ENCODE assay signal across 27 cellular contexts in genomic region chr15:60087561-60087960, GRCh38.
"Had no signal": no experiment of that assay in that cellular context is flagged by ENCODE, and none has a peak within 500 bp of the region (broad histone marks: within the 10 kb centered on the region; RNA-seq: fewer than 3 reads in every experiment).

No MANE protein-coding gene starts in this region.

- H3K27me3 Mint-ChIP-seq: activated naive CD8-positive, alpha-beta T cell treated with anti-CD3 and anti-CD28 coated beads for 36 hours had no signal

- H3K27me3 ChIP-seq: body of pancreas, cardiac muscle cell, ovary, thyroid gland, upper lobe of right lung had no signal

- H3K36me3 ChIP-seq: cardiac muscle cell, ovary, prostate gland, spleen, thyroid gland, upper lobe of right lung had no signal

- H3K9me3 ChIP-seq: body of pancreas, ovary, prostate gland, spleen, thyroid gland, upper lobe of right lung had no signal

- H3K4me1 ChIP-seq: body of pancreas, prostate gland, spleen had no signal

- H3K4me3 ChIP-seq: body of pancreas, cardiac muscle cell, ovary, prostate gland, spleen, thyroid gland, upper lobe of right lung had no signal

- H3K4me3 Mint-ChIP-seq: activated B cell treated with CpG ODN at 0.5 μM for 24 hours; activated CD4-positive, alpha-beta T cell treated with anti-CD3 and anti-CD28 coated beads for 36 hours; activated naive CD8-positive, alpha-beta T cell treated with anti-CD3 and anti-CD28 coated beads for 36 hours; activated T-cell treated with anti-CD3 and anti-CD28 coated beads, Interleukin-2, amount 50 U/mL, for 24 hours; activated T-helper 17 cell treated with anti-CD3 and anti-CD28 coated beads, Interleukin-2, amount 50 U/mL, for 72 hours; mesothelial cell of epicardium; naive thymus-derived CD8-positive, alpha-beta T cell; stimulated activated naive CD8-positive, alpha-beta T cell treated with anti-CD3 and anti-CD28 coated beads, Interleukin-15, Interleukin-2, amounts not matched to agents 100 ng/mL and 50 ng/mL, for 24 hours; T-helper 1 cell treated with Interleukin-12 subunit alpha and Interleukin-12 subunit beta and Interleukin-4 antibody, amounts not matched to agents 30 μg/mL and 1 μg/mL, for 36 hours had no signal

- ATAC-seq: activated CD4-positive, alpha-beta T cell treated with anti-CD3 and anti-CD28 coated beads for 36 hours; activated T-helper 17 cell treated with anti-CD3 and anti-CD28 coated beads, Interleukin-2, amount 50 U/mL, for 72 hours; body of pancreas; left lobe of liver; naive thymus-derived CD8-positive, alpha-beta T cell; upper lobe of right lung had no signal

- H3K27ac ChIP-seq: body of pancreas, cardiac muscle cell, ovary, prostate gland, spleen, thyroid gland, upper lobe of right lung had no signal

- H3K9me3 Mint-ChIP-seq: activated B cell treated with CpG ODN at 0.5 μM for 24 hours; activated naive CD8-positive, alpha-beta T cell treated with anti-CD3 and anti-CD28 coated beads for 36 hours; activated T-cell treated with anti-CD3 and anti-CD28 coated beads, Interleukin-2, amount 50 U/mL, for 24 hours; activated T-helper 17 cell treated with anti-CD3 and anti-CD28 coated beads, Interleukin-2, amount 50 U/mL, for 72 hours; naive thymus-derived CD8-positive, alpha-beta T cell; stimulated activated naive CD8-positive, alpha-beta T cell treated with anti-CD3 and anti-CD28 coated beads, Interleukin-15, Interleukin-2, amounts not matched to agents 100 ng/mL and 50 ng/mL, for 24 hours; T-helper 1 cell treated with Interleukin-12 subunit alpha and Interleukin-12 subunit beta and Interleukin-4 antibody, amounts not matched to agents 30 μg/mL and 1 μg/mL, for 36 hours had no signal

- H3K4me1 Mint-ChIP-seq: activated B cell treated with CpG ODN at 0.5 μM for 24 hours; activated CD4-positive, alpha-beta T cell treated with anti-CD3 and anti-CD28 coated beads for 36 hours; activated naive CD8-positive, alpha-beta T cell treated with anti-CD3 and anti-CD28 coated beads for 36 hours; activated T-helper 17 cell treated with anti-CD3 and anti-CD28 coated beads, Interleukin-2, amount 50 U/mL, for 72 hours; naive thymus-derived CD8-positive, alpha-beta T cell had no signal

- H3K27ac Mint-ChIP-seq: activated B cell treated with CpG ODN at 0.5 μM for 24 hours; activated CD4-positive, alpha-beta T cell treated with anti-CD3 and anti-CD28 coated beads for 36 hours; activated naive CD8-positive, alpha-beta T cell treated with anti-CD3 and anti-CD28 coated beads for 36 hours; activated T-cell treated with anti-CD3 and anti-CD28 coated beads, Interleukin-2, amount 50 U/mL, for 24 hours; activated T-helper 17 cell treated with anti-CD3 and anti-CD28 coated beads, Interleukin-2, amount 50 U/mL, for 72 hours; mesothelial cell of epicardium; naive thymus-derived CD8-positive, alpha-beta T cell; stimulated activated naive CD8-positive, alpha-beta T cell treated with anti-CD3 and anti-CD28 coated beads, Interleukin-15, Interleukin-2, amounts not matched to agents 100 ng/mL and 50 ng/mL, for 24 hours; T-helper 1 cell treated with Interleukin-12 subunit alpha and Interleukin-12 subunit beta and Interleukin-4 antibody, amounts not matched to agents 30 μg/mL and 1 μg/mL, for 36 hours had no signal

- H3K36me3 Mint-ChIP-seq: activated naive CD8-positive, alpha-beta T cell treated with anti-CD3 and anti-CD28 coated beads for 36 hours; mesothelial cell of epicardium; naive thymus-derived CD8-positive, alpha-beta T cell had no signal

- DNase-seq: activated B cell treated with CpG ODN at 0.5 μM for 24 hours; activated CD4-positive, alpha-beta T cell treated with anti-CD3 and anti-CD28 coated beads for 36 hours; activated CD4-positive, alpha-beta T cell treated with anti-CD3 and anti-CD28 coated beads, Interleukin-2, amount 50 U/mL, for 4 hours; activated CD8-positive, alpha-beta memory T cell treated with anti-CD3 and anti-CD28 coated beads for 24 hours; activated CD8-positive, alpha-beta memory T cell treated with anti-CD3 and anti-CD28 coated beads, Interleukin-2, amount 50 U/mL, for 4 hours; activated naive CD4-positive, alpha-beta T cell; activated naive CD8-positive, alpha-beta T cell treated with anti-CD3 and anti-CD28 coated beads for 36 hours; activated T-cell treated with anti-CD3 and anti-CD28 coated beads, Interleukin-2, amount 50 U/mL, for 24 hours; amygdala; body of pancreas; foreskin melanocyte; naive thymus-derived CD8-positive, alpha-beta T cell; ovary; spleen; stimulated activated CD4-positive, alpha-beta T cell treated with anti-CD3 and anti-CD28 coated beads, Interleukin-4, amount 100 ng/mL, for 1 hour; substantia nigra; T1000; thyroid gland; upper lobe of right lung had no signal

- FAIRE-seq: endometrium had no signal
